ENCODE assay signal across 1 cellular context in genomic region chr2:234451242-234451641, GRCh38.
TF ChIP-seq lines count a peak whose summit lies in the region.

No MANE protein-coding gene starts in this region.

TF ChIP-seq in A549, 52 proteins besides CTCF, POLR2A, EP300 and RAD21:
- TF ChIP-seq CHD4 (IDR thresholded peaks at IDR 0.05; ENCODE audit: borderline replicate concordance), result no peak
- no peak for TF ChIP-seq JUNB (IDR thresholded peaks at IDR 0.05)
